ENCODE assay signal across 17 cellular contexts in genomic region chr16:10907757-10908045, GRCh38. TPM values are rescaled to one million over a fixed set of nuclear protein-coding genes. Genes with fewer than 3 reads are reported as not detected.
"Had no signal": no experiment of that assay in that cellular context is flagged by ENCODE, and none has a peak within 500 bp of the region (broad histone marks: within the 10 kb centered on the region; RNA-seq: fewer than 3 reads in every experiment).

No MANE protein-coding gene starts in this region.

- H3K36me3 ChIP-seq: ovary, right atrium auricular region, thoracic aorta, transverse colon had no signal

- H3K4me3 ChIP-seq: esophagus squamous epithelium, gastroesophageal sphincter, left lung, lower lobe of right lung, ovary, right atrium auricular region, stomach, thoracic aorta, transverse colon had no signal

- DNase-seq: dermis blood vessel endothelial cell; esophagus squamous epithelium; foreskin fibroblast; immature natural killer cell; natural killer cell; ovary; small intestine; stimulated activated CD4-positive, alpha-beta T cell treated with anti-CD3 and anti-CD28 coated beads, Interleukin-2, amount 100 ng/mL, for 48 hours; stomach; transverse colon had no signal

- H3K9me3 ChIP-seq: left lung, lower lobe of right lung, ovary, thoracic aorta, transverse colon had no signal

- H3K27ac ChIP-seq: esophagus squamous epithelium, gastroesophageal sphincter, left lung, lower lobe of right lung, ovary, right atrium auricular region, stomach, thoracic aorta, transverse colon had no signal

- H3K27me3 ChIP-seq: esophagus squamous epithelium, gastroesophageal sphincter, left lung, ovary, right atrium auricular region, stomach, transverse colon had no signal

- ATAC-seq: gastroesophageal sphincter had no signal

- H3K4me1 ChIP-seq: esophagus squamous epithelium, gastroesophageal sphincter, lower lobe of right lung, right atrium auricular region, stomach, transverse colon had no signal

RNA-seq across cellular contexts. Expression of gene CIITA, which starts 30.7 kb away (rescaled TPM):
- total RNA-seq: epithelial cell of proximal tubule, neural crest cell had no signal
